Comparison of ENCODE assay signal across 31 cellular contexts in genomic region chr2:61946661-61947060, GRCh38. TPM values are rescaled to one million over a fixed set of nuclear protein-coding genes. Genes with fewer than 3 reads are reported as not detected.
DNase-seq lines count a peak whose midpoint lies in the region; ATAC-seq and TF ChIP-seq lines count a peak whose summit lies in the region.
"Had no signal": no experiment of that assay in that cellular context is flagged by ENCODE, and none has a peak within 500 bp of the region (broad histone marks: within the 10 kb centered on the region; RNA-seq: fewer than 3 reads in every experiment).

No MANE protein-coding gene starts in this region.

- no peaks in the 10 kb centered on the region for H3K27me3 ChIP-seq in left ventricle myocardium inferior (ENCODE audit: low read depth)
- H3K27me3 ChIP-seq in heart left ventricle: no peaks in the 10 kb centered on the region
- H3K27me3 ChIP-seq in SJSA1 (replicated peaks): no peaks in the 10 kb centered on the region
- no peaks in the 10 kb centered on the region for H3K27me3 ChIP-seq in thyroid gland
- H3K27me3 ChIP-seq: cardiac muscle cell, MG63, tibial nerve had no signal

- no peak overlapping the region for H3K27ac Mint-ChIP-seq in activated naive CD8-positive, alpha-beta T cell treated with anti-CD3 and anti-CD28 coated beads, Interleukin-2, amount 50 U/mL, for 24 hours
- H3K27ac Mint-ChIP-seq: activated CD8-positive, alpha-beta T cell treated with anti-CD3 and anti-CD28 coated beads for 36 hours; activated naive CD4-positive, alpha-beta T cell treated with anti-CD3 and anti-CD28 coated beads, Interleukin-2, amount 50 U/mL, for 24 hours; activated T-helper 17 cell treated with anti-CD3 and anti-CD28 coated beads, Interleukin-2, amount 50 U/mL, for 72 hours; B cell; CD4-positive, alpha-beta memory T cell; effector memory CD8-positive, alpha-beta T cell had no signal

- H3K36me3 Mint-ChIP-seq in activated naive CD8-positive, alpha-beta T cell treated with anti-CD3 and anti-CD28 coated beads, Interleukin-2, amount 50 U/mL, for 24 hours (ENCODE audit: low read depth): peaks cover 6% of the 10 kb centered on the region

- TF ChIP-seq POLR2A in heart left ventricle (IDR thresholded peaks at IDR 0.05) (no peak), thyroid gland (IDR thresholded peaks at IDR 0.05) (no peak)

- H3K4me1 ChIP-seq in left ventricle myocardium inferior (peaks cover 30% of the 10 kb centered on the region), heart left ventricle (peaks cover 0 to 34% (median 16%) of the 10 kb centered on the region in 12 donors), SJSA1 (replicated peaks) (peaks cover 22% of the 10 kb centered on the region), thyroid gland (peaks cover 31 to 39% of the 10 kb centered on the region in 2 donors)

- H3K9me3 Mint-ChIP-seq in activated naive CD8-positive, alpha-beta T cell treated with anti-CD3 and anti-CD28 coated beads, Interleukin-2, amount 50 U/mL, for 24 hours: no peaks in the 10 kb centered on the region
- H3K9me3 Mint-ChIP-seq: activated CD8-positive, alpha-beta T cell treated with anti-CD3 and anti-CD28 coated beads for 36 hours; activated naive CD4-positive, alpha-beta T cell treated with anti-CD3 and anti-CD28 coated beads, Interleukin-2, amount 50 U/mL, for 24 hours; activated T-helper 17 cell treated with anti-CD3 and anti-CD28 coated beads, Interleukin-2, amount 50 U/mL, for 72 hours; CD4-positive, alpha-beta memory T cell; effector memory CD8-positive, alpha-beta T cell had no signal

- DNase-seq in left ventricle myocardium inferior: no peak
- no peak for DNase-seq in heart left ventricle
- peak in 1 of 2 experiments; percentile 36 for DNase-seq in SJSA1 (ENCODE audit: low read depth in 1 of 2, low spot score in 2 of 2)
- DNase-seq in fibroblast of pulmonary artery (ENCODE audit: low read depth): peak; percentile 21
- DNase-seq in thyroid gland: no peak
- DNase-seq in activated naive CD8-positive, alpha-beta T cell treated with anti-CD3 and anti-CD28 coated beads, Interleukin-2, amount 50 U/mL, for 24 hours: no peak
- DNase-seq in KG1 (lab: John Stamatoyannopoulos, UW): no peak
- DNase-seq in posterior cingulate gyrus: no peak
- DNase-seq: activated CD8-positive, alpha-beta T cell treated with anti-CD3 and anti-CD28 coated beads for 36 hours; anterior cingulate cortex; CD4-positive, alpha-beta memory T cell; DMS 273 treated with DMSO at 0.1 percent for 48 hours; effector memory CD8-positive, alpha-beta T cell; erythroblast; left ventricle myocardium superior; MG63; NCI-H1105 treated with DMSO at 0.1 percent for 48 hours; NCI-H2029; NCI-H524 treated with DMSO at 0.1 percent for 48 hours; OCI-M1; stimulated activated CD4-positive, alpha-beta T cell treated with anti-CD3 and anti-CD28 coated beads, Interleukin-4, amount 100 ng/mL, for 24 hours had no signal

- H3K36me3 ChIP-seq in left ventricle myocardium inferior (no peaks in the 10 kb centered on the region), heart left ventricle (no peaks in the 10 kb centered on the region), SJSA1 (no peaks in the 10 kb centered on the region), thyroid gland (no peaks in the 10 kb centered on the region)
- H3K36me3 ChIP-seq: cardiac muscle cell, HAP-1, MG63, prostate gland, tibial nerve had no signal

- H3K9me3 ChIP-seq in left ventricle myocardium inferior (replicated peaks) (no peaks in the 10 kb centered on the region), heart left ventricle (no peaks in the 10 kb centered on the region), SJSA1 (replicated peaks) (no peaks in the 10 kb centered on the region), thyroid gland (no peaks in the 10 kb centered on the region)
- H3K9me3 ChIP-seq: HAP-1, prostate gland, tibial nerve had no signal

- H3K4me3 ChIP-seq in left ventricle myocardium inferior: no peak overlapping the region
- H3K4me3 ChIP-seq in heart left ventricle: no peak overlapping the region
- no peak overlapping the region for H3K4me3 ChIP-seq in SJSA1
- no peak overlapping the region for H3K4me3 ChIP-seq in fibroblast of pulmonary artery (replicated peaks; ENCODE audit: low read depth, low read length)
- H3K4me3 ChIP-seq in thyroid gland (replicated peaks in 1 of 3): no peak overlapping the region
- H3K4me3 ChIP-seq: cardiac muscle cell, coronary artery, HAP-1, K562, MG63, prostate gland, tibial nerve had no signal

- H3K27me3 Mint-ChIP-seq in activated naive CD8-positive, alpha-beta T cell treated with anti-CD3 and anti-CD28 coated beads, Interleukin-2, amount 50 U/mL, for 24 hours: no peaks in the 10 kb centered on the region
- H3K27me3 Mint-ChIP-seq: activated CD8-positive, alpha-beta T cell treated with anti-CD3 and anti-CD28 coated beads for 36 hours; activated naive CD4-positive, alpha-beta T cell treated with anti-CD3 and anti-CD28 coated beads, Interleukin-2, amount 50 U/mL, for 24 hours; activated T-helper 17 cell treated with anti-CD3 and anti-CD28 coated beads, Interleukin-2, amount 50 U/mL, for 72 hours; B cell; CD4-positive, alpha-beta memory T cell; effector memory CD8-positive, alpha-beta T cell had no signal

- H3K4me3 Mint-ChIP-seq in activated naive CD8-positive, alpha-beta T cell treated with anti-CD3 and anti-CD28 coated beads, Interleukin-2, amount 50 U/mL, for 24 hours: no peak overlapping the region
- H3K4me3 Mint-ChIP-seq: activated CD8-positive, alpha-beta T cell treated with anti-CD3 and anti-CD28 coated beads for 36 hours; activated naive CD4-positive, alpha-beta T cell treated with anti-CD3 and anti-CD28 coated beads, Interleukin-2, amount 50 U/mL, for 24 hours; activated T-helper 17 cell treated with anti-CD3 and anti-CD28 coated beads, Interleukin-2, amount 50 U/mL, for 72 hours; B cell; CD4-positive, alpha-beta memory T cell; effector memory CD8-positive, alpha-beta T cell had no signal

- intact Hi-C loops in left ventricle myocardium inferior (cut with micrococcal nuclease): no loop called here
- intact Hi-C loops in heart left ventricle (cut with DNase I): no loop called here
- intact Hi-C loops in thyroid gland (cut with DNase I): no loop called here
- intact Hi-C loops in posterior cingulate gyrus (cut with DNase I): no loop called here

- no peak for ATAC-seq in heart left ventricle
- ATAC-seq in activated naive CD8-positive, alpha-beta T cell treated with anti-CD3 and anti-CD28 coated beads, Interleukin-2, amount 50 U/mL, for 24 hours: no peak
- ATAC-seq: activated CD8-positive, alpha-beta T cell treated with anti-CD3 and anti-CD28 coated beads for 36 hours; activated T-helper 17 cell treated with anti-CD3 and anti-CD28 coated beads, Interleukin-2, amount 50 U/mL, for 72 hours; effector memory CD8-positive, alpha-beta T cell; K562; left ventricle myocardium superior; sciatic nerve had no signal

- peaks cover 9% of the 10 kb centered on the region for H3K4me1 Mint-ChIP-seq in activated naive CD8-positive, alpha-beta T cell treated with anti-CD3 and anti-CD28 coated beads, Interleukin-2, amount 50 U/mL, for 24 hours
- H3K4me1 Mint-ChIP-seq: activated naive CD4-positive, alpha-beta T cell treated with anti-CD3 and anti-CD28 coated beads, Interleukin-2, amount 50 U/mL, for 24 hours; B cell had no signal

- peak overlapping the region; percentile 16 for H3K27ac ChIP-seq in left ventricle myocardium inferior (replicated peaks)
- peak overlapping the region in 3 of 12 donors; percentile 4 to 13 (median 11) for H3K27ac ChIP-seq in heart left ventricle
- H3K27ac ChIP-seq in SJSA1: peak overlapping the region; percentile 52
- peak overlapping the region; percentile 56 to 89 (median 86) for H3K27ac ChIP-seq in thyroid gland
- H3K27ac ChIP-seq: cardiac muscle cell, prostate gland, tibial nerve had no signal

- WGBS in heart left ventricle, 4 donors: 51 to 62% (median 57%) methylated on average over 4 of the region's 4 CpGs
- WGBS in thyroid gland, 2 donors: 62 to 66% methylated on average over 4 of the region's 4 CpGs

- TF ChIP-seq CTCF in left ventricle myocardium inferior (IDR thresholded peaks at IDR 0.05; ENCODE audit: borderline replicate concordance) (no peak), heart left ventricle (IDR thresholded peaks at IDR 0.05) (no peak), fibroblast of pulmonary artery (IDR thresholded peaks at IDR 0.05; ENCODE audit: low read length, missing control alignments) (no peak), thyroid gland (IDR thresholded peaks at IDR 0.05) (no peak)

RNA-seq across cellular contexts. Expression of gene COMMD1, which starts 41.2 kb away (rescaled TPM):
- total RNA-seq in left ventricle myocardium inferior (63.7 TPM), heart left ventricle (10 to 100 TPM; 50.1 to 79.6 (median 64.2) TPM), thyroid gland (100 to 1,000 TPM in 2 of 4 donors, 10 to 100 TPM in 2; 76.0 to 132 (median 100) TPM)
- polyA plus RNA-seq in heart left ventricle: 10 to 100 TPM; 71.4 to 99.5 TPM
- 62.2 and 76.8 TPM in 2 replicates for total RNA-seq in SJSA1 (2014; rRNA removed; shearing (Covaris generic))

RNA-seq across cellular contexts. Expression of gene CCT4, which starts 58.2 kb away (rescaled TPM):
- total RNA-seq in left ventricle myocardium inferior: 92.7 TPM
- total RNA-seq in heart left ventricle: 100 to 1,000 TPM in 4 of 9 donors, 10 to 100 TPM in 5; 50.1 to 130 (median 96.9) TPM
- 100 to 1,000 TPM in 1 of 2 donors, 10 to 100 TPM in 1; 42.1 to 170 TPM for polyA plus RNA-seq in heart left ventricle
- 247 and 253 TPM in 2 replicates for total RNA-seq in SJSA1 (2014; rRNA removed; shearing (Covaris generic))
- 10 to 100 TPM; 84.4 to 96.5 (median 88.7) TPM for total RNA-seq in thyroid gland
